ENCODE assay signal across 8 cellular contexts in the genomic region with DNA sequence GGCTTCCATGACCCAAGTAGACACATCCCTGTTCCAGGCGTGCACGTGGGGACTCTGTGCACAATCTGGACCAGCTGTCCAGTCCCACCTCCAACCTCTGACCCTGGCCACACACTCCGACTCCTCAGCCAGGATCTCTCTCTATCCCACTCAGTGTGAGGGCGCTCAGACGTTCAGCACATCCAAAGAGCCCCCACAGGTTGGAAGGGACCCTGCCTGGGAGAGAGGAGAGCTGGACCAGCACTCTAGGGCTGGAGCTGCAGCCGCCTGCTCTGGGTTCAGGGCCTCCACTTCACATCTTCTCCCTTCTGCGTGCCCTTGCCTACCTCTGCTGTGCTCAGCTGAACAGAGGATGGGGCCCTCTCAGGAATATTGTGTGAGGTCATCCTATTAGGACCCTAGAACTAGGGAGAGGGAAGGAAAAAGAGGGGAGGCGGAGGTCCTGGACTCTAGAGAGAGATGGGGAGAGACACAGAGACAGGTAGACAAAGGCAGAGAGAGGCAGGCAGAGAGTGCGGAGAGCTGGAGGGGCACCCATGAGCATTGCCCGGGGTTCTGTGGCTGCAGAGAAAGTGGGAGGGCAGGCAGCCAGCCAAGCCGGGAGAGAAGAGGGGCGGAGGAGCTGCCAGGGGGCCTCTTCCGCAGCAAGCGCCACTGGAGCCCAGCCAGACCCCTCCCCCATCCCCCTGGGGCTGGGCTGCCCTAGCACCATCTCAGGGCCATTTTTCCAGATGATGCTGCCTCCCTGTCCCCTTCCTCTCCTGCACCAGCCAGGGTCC.
A peak's percentile ranks its signal among the peaks of the same experiment; 100 is the strongest.
DNase-seq lines count a peak whose midpoint lies in the region; ATAC-seq and TF ChIP-seq lines count a peak whose summit lies in the region.

No MANE protein-coding gene starts in this region.

- DNase-seq in T-helper 1 cell: no peak
- DNase-seq in iPS DF 6.9 (ENCODE audit: low read depth, low spot score): no peak
- DNase-seq in stimulated activated naive CD8-positive, alpha-beta T cell treated with anti-CD3 and anti-CD28 coated beads, Interleukin-15, amount 100 ng/mL, for 72 hours: no peak
- no peak for DNase-seq in GF-D8 (lab: John Stamatoyannopoulos, UW)

- H3K36me3 ChIP-seq in iPS DF 6.9 (ENCODE audit: control insufficient read depth, insufficient read depth, low read length): no peaks in the 10 kb centered on the region

- peak; percentile 6; the same call in 2 of the 3 replicates for ATAC-seq in SK-N-SH treated with all-trans-retinoic acid at 6 μM for 48 hours
- no peak for ATAC-seq in stimulated activated naive CD8-positive, alpha-beta T cell treated with anti-CD3 and anti-CD28 coated beads, Interleukin-15, amount 100 ng/mL, for 72 hours
- no peak for ATAC-seq in HG03135 (IDR thresholded peaks at IDR 0.05; ENCODE audit: unreplicated experiment)
- no peak for ATAC-seq in GM18867 (IDR thresholded peaks at IDR 0.05; ENCODE audit: unreplicated experiment)

- H3K9me3 Mint-ChIP-seq in T-helper 1 cell treated with Interleukin-12 subunit alpha and Interleukin-12 subunit beta and Interleukin-4 antibody, amounts not matched to agents 30 μg/mL and 1 μg/mL, for 36 hours: no peaks in the 10 kb centered on the region
- no peaks in the 10 kb centered on the region for H3K9me3 Mint-ChIP-seq in stimulated activated naive CD8-positive, alpha-beta T cell treated with anti-CD3 and anti-CD28 coated beads, Interleukin-15, amount 100 ng/mL, for 72 hours

- no CpG with 5 or more reads among the region's 14 CpGs for WGBS in iPS DF 6.9 (ENCODE audit: insufficient coverage, insufficient read length)

- no peak overlapping the region for H3K27ac Mint-ChIP-seq in T-helper 1 cell treated with Interleukin-12 subunit alpha and Interleukin-12 subunit beta and Interleukin-4 antibody, amounts not matched to agents 30 μg/mL and 1 μg/mL, for 36 hours
- no peak overlapping the region for H3K27ac Mint-ChIP-seq in stimulated activated naive CD8-positive, alpha-beta T cell treated with anti-CD3 and anti-CD28 coated beads, Interleukin-15, amount 100 ng/mL, for 72 hours

- H3K4me1 ChIP-seq in iPS DF 6.9 (ENCODE audit: control insufficient read depth, insufficient read depth, low read length): peaks cover 6% of the 10 kb centered on the region

- peaks cover 19% of the 10 kb centered on the region; the same call in 1 of the 2 replicates for H3K27me3 ChIP-seq in iPS DF 6.9 (ENCODE audit: control insufficient read depth, insufficient read depth, low read length)

- H3K36me3 Mint-ChIP-seq in T-helper 1 cell treated with Interleukin-12 subunit alpha and Interleukin-12 subunit beta and Interleukin-4 antibody, amounts not matched to agents 30 μg/mL and 1 μg/mL, for 36 hours (ENCODE audit: low read depth): no peaks in the 10 kb centered on the region

- peak overlapping the region; percentile 69; the same call in 1 of the 2 replicates for H3K4me3 ChIP-seq in iPS DF 6.9 (ENCODE audit: low read length)

- no peaks in the 10 kb centered on the region for H3K9me3 ChIP-seq in iPS DF 6.9 (ENCODE audit: control insufficient read depth, insufficient read depth, low read length)

- H3K4me3 Mint-ChIP-seq in T-helper 1 cell treated with Interleukin-12 subunit alpha and Interleukin-12 subunit beta and Interleukin-4 antibody, amounts not matched to agents 30 μg/mL and 1 μg/mL, for 36 hours: peak overlapping the region; percentile 59
- peak overlapping the region; percentile 43 to 73 for H3K4me3 Mint-ChIP-seq in stimulated activated naive CD8-positive, alpha-beta T cell treated with anti-CD3 and anti-CD28 coated beads, Interleukin-15, amount 100 ng/mL, for 72 hours

- H3K27ac ChIP-seq in iPS DF 6.9 (ENCODE audit: low read length): no peak overlapping the region

- peaks cover 6% of the 10 kb centered on the region for H3K4me1 Mint-ChIP-seq in T-helper 1 cell treated with Interleukin-12 subunit alpha and Interleukin-12 subunit beta and Interleukin-4 antibody, amounts not matched to agents 30 μg/mL and 1 μg/mL, for 36 hours (ENCODE audit: low read depth)
- peaks cover 21% of the 10 kb centered on the region for H3K4me1 Mint-ChIP-seq in stimulated activated naive CD8-positive, alpha-beta T cell treated with anti-CD3 and anti-CD28 coated beads, Interleukin-15, amount 100 ng/mL, for 72 hours

- peaks cover 45% of the 10 kb centered on the region for H3K27me3 Mint-ChIP-seq in T-helper 1 cell treated with Interleukin-12 subunit alpha and Interleukin-12 subunit beta and Interleukin-4 antibody, amounts not matched to agents 30 μg/mL and 1 μg/mL, for 36 hours (ENCODE audit: low read depth)
- H3K27me3 Mint-ChIP-seq in stimulated activated naive CD8-positive, alpha-beta T cell treated with anti-CD3 and anti-CD28 coated beads, Interleukin-15, amount 100 ng/mL, for 72 hours: peaks cover 66% of the 10 kb centered on the region

TF ChIP-seq in SK-N-SH treated with all-trans-retinoic acid at 6 μM for 48 hours, 23 proteins besides CTCF, POLR2A, EP300 and RAD21:
- TF ChIP-seq, protein P1, sequence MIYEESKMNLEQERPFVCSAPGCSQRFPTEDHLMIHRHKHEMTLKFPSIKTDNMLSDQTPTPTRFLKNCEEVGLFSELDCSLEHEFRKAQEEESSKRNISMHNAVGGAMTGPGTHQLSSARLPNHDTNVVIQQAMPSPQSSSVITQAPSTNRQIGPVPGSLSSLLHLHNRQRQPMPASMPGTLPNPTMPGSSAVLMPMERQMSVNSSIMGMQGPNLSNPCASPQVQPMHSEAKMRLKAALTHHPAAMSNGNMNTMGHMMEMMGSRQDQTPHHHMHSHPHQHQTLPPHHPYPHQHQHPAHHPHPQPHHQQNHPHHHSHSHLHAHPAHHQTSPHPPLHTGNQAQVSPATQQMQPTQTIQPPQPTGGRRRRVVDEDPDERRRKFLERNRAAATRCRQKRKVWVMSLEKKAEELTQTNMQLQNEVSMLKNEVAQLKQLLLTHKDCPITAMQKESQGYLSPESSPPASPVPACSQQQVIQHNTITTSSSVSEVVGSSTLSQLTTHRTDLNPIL (CRISPR knock-in tag; IDR thresholded peaks at IDR 0.05; ENCODE audit: low read depth): no peak
- TF ChIP-seq TCF4 (CRISPR knock-in tag; IDR thresholded peaks at IDR 0.05; ENCODE audit: borderline replicate concordance) (no peak), TOX (CRISPR knock-in tag; IDR thresholded peaks at IDR 0.05; ENCODE audit: borderline replicate concordance) (no peak), CSDC2 (CRISPR knock-in tag; IDR thresholded peaks at IDR 0.05) (no peak), ZFP3 (CRISPR knock-in tag; IDR thresholded peaks at IDR 0.05) (no peak), ZFP30 (CRISPR knock-in tag; IDR thresholded peaks at IDR 0.05) (no peak)
